14 cellular contexts compared by ENCODE assay signal in the genomic region with DNA sequence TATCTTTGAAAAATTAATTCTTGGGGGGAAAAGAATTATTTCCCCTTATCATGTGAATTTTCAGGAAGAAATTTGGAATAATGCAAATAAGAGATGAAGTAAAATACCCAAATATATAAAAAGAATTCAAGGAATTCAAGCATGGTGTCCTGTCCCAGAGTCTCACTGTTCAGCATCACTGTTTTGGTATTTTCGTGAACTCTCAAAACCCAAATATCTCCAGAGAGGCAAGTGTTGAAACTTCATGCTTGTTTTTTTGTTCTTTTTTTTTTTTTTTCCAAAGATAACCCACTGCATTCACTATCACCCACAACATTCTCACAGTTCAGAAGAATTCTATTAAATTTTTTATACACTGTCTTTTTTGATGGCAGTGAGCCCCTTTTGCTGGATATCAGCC.
"Had no signal": no experiment of that assay in that cellular context is flagged by ENCODE, and none has a peak within 500 bp of the region (broad histone marks: within the 10 kb centered on the region; RNA-seq: fewer than 3 reads in every experiment).

No MANE protein-coding gene starts in this region.

- H3K9me3 Mint-ChIP-seq: activated CD4-positive, alpha-beta T cell treated with anti-CD3 and anti-CD28 coated beads, Interleukin-2, amount 10 ng/mL, durations not matched to agents 7 days and 5 days; neural crest cell had no signal

- H3K4me3 Mint-ChIP-seq: activated B cell treated with CpG ODN at 0.5 μM for 24 hours; activated CD4-positive, alpha-beta T cell treated with anti-CD3 and anti-CD28 coated beads, Interleukin-2, amount 10 ng/mL, durations not matched to agents 7 days and 5 days; neural crest cell had no signal

- H3K27ac Mint-ChIP-seq: activated B cell treated with CpG ODN at 0.5 μM for 24 hours; activated CD4-positive, alpha-beta T cell treated with anti-CD3 and anti-CD28 coated beads, Interleukin-2, amount 10 ng/mL, durations not matched to agents 7 days and 5 days had no signal

- H3K9me3 ChIP-seq: breast epithelium, heart left ventricle, pancreas, stomach, uterus had no signal

- ATAC-seq: esophagus mucosa, pancreas had no signal

- H3K36me3 ChIP-seq: breast epithelium, heart left ventricle, pancreas, stomach, uterus had no signal

- H3K4me3 ChIP-seq: breast epithelium, heart left ventricle, pancreas, stomach, uterus had no signal

- H3K4me1 Mint-ChIP-seq: activated B cell treated with CpG ODN at 0.5 μM for 24 hours; activated CD4-positive, alpha-beta T cell treated with anti-CD3 and anti-CD28 coated beads, Interleukin-2, amount 10 ng/mL, durations not matched to agents 7 days and 5 days; neural crest cell had no signal

- H3K27me3 ChIP-seq: breast epithelium, heart left ventricle, pancreas, stomach, uterus had no signal

- H3K4me1 ChIP-seq: breast epithelium, pancreas, stomach, uterus had no signal

- DNase-seq: activated B cell treated with CpG ODN at 0.5 μM for 24 hours; activated CD4-positive, alpha-beta T cell treated with anti-CD3 and anti-CD28 coated beads, Interleukin-2, amount 10 ng/mL, durations not matched to agents 7 days and 5 days; activated naive CD4-positive, alpha-beta T cell treated with anti-CD3 and anti-CD28 coated beads, Interleukin-2, amount 50 U/mL, for 16 hours; amygdala; heart left ventricle; kidney; pancreas; small intestine; stomach; T-helper 2 cell; uterus had no signal

- H3K27ac ChIP-seq: breast epithelium, pancreas, stomach had no signal

- H3K27me3 Mint-ChIP-seq: activated B cell treated with CpG ODN at 0.5 μM for 24 hours; activated CD4-positive, alpha-beta T cell treated with anti-CD3 and anti-CD28 coated beads, Interleukin-2, amount 10 ng/mL, durations not matched to agents 7 days and 5 days had no signal
